Comparison of ENCODE assay signal across 8 cellular contexts in genomic region chr18:48410095-48410920, GRCh38. TPM values are rescaled to one million over a fixed set of nuclear protein-coding genes. Genes with fewer than 3 reads are reported as not detected.
A peak's percentile ranks its signal among the peaks of the same experiment; 100 is the strongest.
DNase-seq lines count a peak whose midpoint lies in the region; ATAC-seq and TF ChIP-seq lines count a peak whose summit lies in the region.

No MANE protein-coding gene starts in this region.

- DNase-seq in AG08396 (ENCODE audit: low spot score), result peak; percentile 96
- peak; percentile 61 to 88 for DNase-seq in NCI-H446 (lab: John Stamatoyannopoulos, UW)
- DNase-seq in activated CD4-positive, alpha-beta T cell treated with anti-CD3 and anti-CD28 coated beads, Interleukin-2, amount 50 U/mL, for 4 hours, result peak; percentile 48 to 50
- peak; percentile 75 to 93 (median 86) for DNase-seq in dorsolateral prefrontal cortex
- DNase-seq in right lobe of liver, result peak; percentile 94 to 95 (median 95)
- DNase-seq in stimulated activated CD4-positive, alpha-beta T cell treated with anti-CD3 and anti-CD28 coated beads, Interleukin-2, amount 100 ng/mL, for 24 hours, result peak; percentile 76 to 88

- ATAC-seq in GM19035 (IDR thresholded peaks at IDR 0.05; ENCODE audit: unreplicated experiment) (peak; percentile 92), HG03196 (IDR thresholded peaks at IDR 0.05; ENCODE audit: unreplicated experiment) (peak; percentile 92), right lobe of liver (peak; percentile 97 to 98 (median 98))

- peak overlapping the region in 47 of 59 donors; percentile 19 to 88 (median 66) for H3K27ac ChIP-seq in dorsolateral prefrontal cortex
- no peak overlapping the region for H3K27ac ChIP-seq in right lobe of liver

- intact Hi-C loops in dorsolateral prefrontal cortex (cut with DNase I), result loop anchor here in 1 of 2 donors (5.0 kb wide), 1 partner anchor 478 kb away; the partner anchor contains the start of gene SMAD2
- intact Hi-C loops in right lobe of liver (cut with DNase I), result no loop called here

- H3K9me3 ChIP-seq in right lobe of liver, result no peaks in the 10 kb centered on the region

- TF ChIP-seq POLR2A in right lobe of liver (IDR thresholded peaks at IDR 0.05), result peak; percentile 25

- H3K4me3 ChIP-seq in dorsolateral prefrontal cortex, result peak overlapping the region; percentile 55 to 86 (median 77)
- peak overlapping the region; percentile 61 to 82 (median 69) for H3K4me3 ChIP-seq in right lobe of liver

- no peaks in the 10 kb centered on the region for H3K36me3 ChIP-seq in right lobe of liver

- H3K4me1 ChIP-seq in right lobe of liver, result peaks cover 0 to 14% (median 3%) of the 10 kb centered on the region in 4 donors

- WGBS in right lobe of liver (ENCODE audit: insufficient coverage, low coverage, low lambda C conversion rate, missing lambda C conversion rate), result 2% methylated on average over 28 of the region's 77 CpGs

- H3K27me3 ChIP-seq in dorsolateral prefrontal cortex, result peaks cover 0 to 14% (median 0%) of the 10 kb centered on the region in 45 donors
- H3K27me3 ChIP-seq in right lobe of liver, result no peaks in the 10 kb centered on the region

- peak in 16 of 56 donors; percentile 2 to 50 (median 16) for TF ChIP-seq CTCF in dorsolateral prefrontal cortex (IDR thresholded peaks at IDR 0.05 in 54 of 56, conservative IDR thresholded peaks at IDR 0.05 in 2 of 56; ENCODE audit: low read depth in 1 of 56, partially characterized antibody in 56 of 56)
- TF ChIP-seq CTCF in right lobe of liver (IDR thresholded peaks at IDR 0.05), result no peak

RNA-seq across cellular contexts. Expression of gene ZBTB7C, which starts 1.1 kb away (rescaled TPM):
- total RNA-seq in dorsolateral prefrontal cortex (10 to 100 TPM in 89 of 120 experiments, 1 to 10 TPM in 31; 3.6 to 26.2 (median 12.3) TPM), right lobe of liver (1 to 10 TPM; 1.1 to 1.7 (median 1.3) TPM)

Comparison
In these comparisons a context has a peak if more than half of its experiments do, and no peak if none do; other contexts are left out.
1. H3K27ac ChIP-seq: peak in dorsolateral prefrontal cortex (47 of 59); none in right lobe of liver (0 of 3).
2. Peak in every context shown above with its lines, with median percentiles within 50 percentile points of each other: DNase-seq and ATAC-seq.